ENCODE assay signal across 1 cellular context in the genomic region with DNA sequence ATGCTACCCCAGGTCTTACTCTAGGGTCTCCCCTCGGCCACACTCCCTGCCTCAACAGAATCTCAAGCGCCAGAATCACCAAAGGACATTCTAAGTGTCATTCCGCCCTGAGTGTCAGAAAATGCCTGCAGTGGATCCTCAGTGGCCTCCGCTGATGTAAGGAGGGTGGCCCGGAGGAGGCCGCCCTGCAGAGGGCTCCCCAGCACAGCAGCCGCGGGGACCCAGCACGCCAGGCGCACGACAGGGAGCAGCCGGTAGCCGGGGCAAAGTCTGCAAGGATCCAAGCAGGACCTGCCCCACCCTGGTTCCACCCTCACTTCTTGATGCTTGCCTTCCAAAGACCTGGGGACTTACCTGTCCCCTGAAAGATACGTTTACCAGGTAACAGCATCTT.
TF ChIP-seq lines count a peak whose summit lies in the region.

No MANE protein-coding gene starts in this region.

TF ChIP-seq in IMR-90, 13 proteins besides CTCF, POLR2A, EP300 and RAD21:
- no peak for TF ChIP-seq SMC3 (IDR thresholded peaks at IDR 0.05; ENCODE audit: low read depth, low read length)
- no peak for TF ChIP-seq BHLHE40 (IDR thresholded peaks at IDR 0.05; ENCODE audit: low read depth, low read length)
- TF ChIP-seq MAFK (IDR thresholded peaks at IDR 0.05; ENCODE audit: low read depth, low read length): no peak
- no peak for TF ChIP-seq NFE2L2 (IDR thresholded peaks at IDR 0.05; ENCODE audit: low read depth, low read length)
- TF ChIP-seq MXI1 (IDR thresholded peaks at IDR 0.05; ENCODE audit: borderline replicate concordance, low read depth, low read length): no peak
- no peak for TF ChIP-seq CHD1 (IDR thresholded peaks at IDR 0.05; ENCODE audit: low read depth, low read length)
- TF ChIP-seq RCOR1 (IDR thresholded peaks at IDR 0.05; ENCODE audit: insufficient replicate concordance, low read length): no peak
